In the genomic region with DNA sequence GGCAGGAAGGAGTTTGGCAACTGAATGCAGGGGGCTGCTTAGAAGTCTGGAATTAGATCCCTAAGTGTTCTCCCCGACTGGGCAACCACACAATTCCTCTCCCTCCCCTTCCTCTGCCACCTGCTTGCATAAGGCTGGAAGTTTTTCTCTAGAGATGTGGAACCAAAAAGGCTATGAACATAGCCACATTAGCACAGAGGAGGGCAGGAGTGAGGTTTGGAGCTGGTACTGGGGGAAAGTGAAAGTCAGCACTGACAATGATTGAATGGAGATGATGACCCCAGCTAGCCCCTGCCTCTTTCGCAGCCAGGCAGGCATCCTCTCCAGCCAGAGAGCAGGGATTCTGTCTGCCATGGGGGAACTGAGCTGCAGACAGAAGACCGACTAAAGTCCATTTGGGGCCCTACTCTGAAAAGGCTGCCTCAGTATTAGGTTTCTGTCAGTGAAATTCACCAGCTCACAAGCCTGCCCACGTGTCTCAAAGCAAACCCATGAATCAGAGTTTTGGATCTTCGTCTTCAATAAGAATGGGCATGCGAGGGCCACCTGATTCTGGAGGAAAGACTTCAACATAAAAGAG, we compare ENCODE assay signal across 1 cellular context.
A peak's percentile ranks its signal among the peaks of the same experiment; 100 is the strongest.
TF ChIP-seq lines count a peak whose summit lies in the region.

No MANE protein-coding gene starts in this region.

TF ChIP-seq in HepG2, 621 proteins besides CTCF, POLR2A, EP300 and RAD21 (continued from another document):
- TF ChIP-seq, protein P1, sequence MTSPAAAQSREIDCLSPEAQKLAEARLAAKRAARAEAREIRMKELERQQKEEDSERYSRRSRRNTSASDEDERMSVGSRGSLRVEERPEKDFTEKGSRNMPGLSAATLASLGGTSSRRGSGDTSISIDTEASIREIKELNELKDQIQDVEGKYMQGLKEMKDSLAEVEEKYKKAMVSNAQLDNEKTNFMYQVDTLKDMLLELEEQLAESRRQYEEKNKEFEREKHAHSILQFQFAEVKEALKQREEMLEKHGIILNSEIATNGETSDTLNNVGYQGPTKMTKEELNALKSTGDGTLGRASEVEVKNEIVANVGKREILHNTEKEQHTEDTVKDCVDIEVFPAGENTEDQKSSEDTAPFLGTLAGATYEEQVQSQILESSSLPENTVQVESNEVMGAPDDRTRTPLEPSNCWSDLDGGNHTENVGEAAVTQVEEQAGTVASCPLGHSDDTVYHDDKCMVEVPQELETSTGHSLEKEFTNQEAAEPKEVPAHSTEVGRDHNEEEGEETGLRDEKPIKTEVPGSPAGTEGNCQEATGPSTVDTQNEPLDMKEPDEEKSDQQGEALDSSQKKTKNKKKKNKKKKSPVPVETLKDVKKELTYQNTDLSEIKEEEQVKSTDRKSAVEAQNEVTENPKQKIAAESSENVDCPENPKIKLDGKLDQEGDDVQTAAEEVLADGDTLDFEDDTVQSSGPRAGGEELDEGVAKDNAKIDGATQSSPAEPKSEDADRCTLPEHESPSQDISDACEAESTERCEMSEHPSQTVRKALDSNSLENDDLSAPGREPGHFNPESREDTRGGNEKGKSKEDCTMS (CRISPR knock-in tag; conservative IDR thresholded peaks at IDR 0.05) = no peak
- TF ChIP-seq ZIK1 (CRISPR knock-in tag; IDR thresholded peaks at IDR 0.05; ENCODE audit: borderline replicate concordance, low read depth) = no peak
- 0 out of 2 replicates have a peak, but pooled peaks have one; percentile 65 for TF ChIP-seq ERF (CRISPR knock-in tag; IDR thresholded peaks at IDR 0.05)
- TF ChIP-seq, protein P2, sequence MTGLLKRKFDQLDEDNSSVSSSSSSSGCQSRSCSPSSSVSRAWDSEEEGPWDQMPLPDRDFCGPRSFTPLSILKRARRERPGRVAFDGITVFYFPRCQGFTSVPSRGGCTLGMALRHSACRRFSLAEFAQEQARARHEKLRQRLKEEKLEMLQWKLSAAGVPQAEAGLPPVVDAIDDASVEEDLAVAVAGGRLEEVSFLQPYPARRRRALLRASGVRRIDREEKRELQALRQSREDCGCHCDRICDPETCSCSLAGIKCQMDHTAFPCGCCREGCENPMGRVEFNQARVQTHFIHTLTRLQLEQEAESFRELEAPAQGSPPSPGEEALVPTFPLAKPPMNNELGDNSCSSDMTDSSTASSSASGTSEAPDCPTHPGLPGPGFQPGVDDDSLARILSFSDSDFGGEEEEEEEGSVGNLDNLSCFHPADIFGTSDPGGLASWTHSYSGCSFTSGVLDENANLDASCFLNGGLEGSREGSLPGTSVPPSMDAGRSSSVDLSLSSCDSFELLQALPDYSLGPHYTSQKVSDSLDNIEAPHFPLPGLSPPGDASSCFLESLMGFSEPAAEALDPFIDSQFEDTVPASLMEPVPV (CRISPR knock-in tag; IDR thresholded peaks at IDR 0.05) = no peak; the same call in 1 of the 2 replicates
- no peak for TF ChIP-seq DR1 (CRISPR knock-in tag; IDR thresholded peaks at IDR 0.05)
- TF ChIP-seq KMT2B (CRISPR knock-in tag; IDR thresholded peaks at IDR 0.05) = no peak; the same call in 1 of the 2 replicates
- TF ChIP-seq, protein P3, sequence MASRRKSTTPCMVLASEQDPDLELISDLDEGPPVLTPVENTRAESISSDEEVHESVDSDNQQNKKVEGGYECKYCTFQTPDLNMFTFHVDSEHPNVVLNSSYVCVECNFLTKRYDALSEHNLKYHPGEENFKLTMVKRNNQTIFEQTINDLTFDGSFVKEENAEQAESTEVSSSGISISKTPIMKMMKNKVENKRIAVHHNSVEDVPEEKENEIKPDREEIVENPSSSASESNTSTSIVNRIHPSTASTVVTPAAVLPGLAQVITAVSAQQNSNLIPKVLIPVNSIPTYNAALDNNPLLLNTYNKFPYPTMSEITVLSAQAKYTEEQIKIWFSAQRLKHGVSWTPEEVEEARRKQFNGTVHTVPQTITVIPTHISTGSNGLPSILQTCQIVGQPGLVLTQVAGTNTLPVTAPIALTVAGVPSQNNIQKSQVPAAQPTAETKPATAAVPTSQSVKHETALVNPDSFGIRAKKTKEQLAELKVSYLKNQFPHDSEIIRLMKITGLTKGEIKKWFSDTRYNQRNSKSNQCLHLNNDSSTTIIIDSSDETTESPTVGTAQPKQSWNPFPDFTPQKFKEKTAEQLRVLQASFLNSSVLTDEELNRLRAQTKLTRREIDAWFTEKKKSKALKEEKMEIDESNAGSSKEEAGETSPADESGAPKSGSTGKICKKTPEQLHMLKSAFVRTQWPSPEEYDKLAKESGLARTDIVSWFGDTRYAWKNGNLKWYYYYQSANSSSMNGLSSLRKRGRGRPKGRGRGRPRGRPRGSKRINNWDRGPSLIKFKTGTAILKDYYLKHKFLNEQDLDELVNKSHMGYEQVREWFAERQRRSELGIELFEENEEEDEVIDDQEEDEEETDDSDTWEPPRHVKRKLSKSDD (CRISPR knock-in tag; IDR thresholded peaks at IDR 0.05; ENCODE audit: low read depth) = no peak
- TF ChIP-seq ZBTB20 (CRISPR knock-in tag; IDR thresholded peaks at IDR 0.05; ENCODE audit: borderline replicate concordance, low read depth) = 0 out of 2 replicates have a peak, but pooled peaks have one; percentile 20
- peak; percentile 69; the same call in 1 of the 2 replicates for TF ChIP-seq HMG20A (CRISPR knock-in tag; IDR thresholded peaks at IDR 0.05; ENCODE audit: borderline replicate concordance)
- 0 out of 2 replicates have a peak, but pooled peaks have one; percentile 32 for TF ChIP-seq ZNF761 (CRISPR knock-in tag; conservative IDR thresholded peaks at IDR 0.05)
- no peak for TF ChIP-seq ZNF724P (CRISPR knock-in tag; IDR thresholded peaks at IDR 0.05; ENCODE audit: borderline replicate concordance)
- TF ChIP-seq ZNF230 (CRISPR knock-in tag; IDR thresholded peaks at IDR 0.05) = 0 out of 2 replicates have a peak, but pooled peaks have one; percentile 24
- TF ChIP-seq, protein P4, sequence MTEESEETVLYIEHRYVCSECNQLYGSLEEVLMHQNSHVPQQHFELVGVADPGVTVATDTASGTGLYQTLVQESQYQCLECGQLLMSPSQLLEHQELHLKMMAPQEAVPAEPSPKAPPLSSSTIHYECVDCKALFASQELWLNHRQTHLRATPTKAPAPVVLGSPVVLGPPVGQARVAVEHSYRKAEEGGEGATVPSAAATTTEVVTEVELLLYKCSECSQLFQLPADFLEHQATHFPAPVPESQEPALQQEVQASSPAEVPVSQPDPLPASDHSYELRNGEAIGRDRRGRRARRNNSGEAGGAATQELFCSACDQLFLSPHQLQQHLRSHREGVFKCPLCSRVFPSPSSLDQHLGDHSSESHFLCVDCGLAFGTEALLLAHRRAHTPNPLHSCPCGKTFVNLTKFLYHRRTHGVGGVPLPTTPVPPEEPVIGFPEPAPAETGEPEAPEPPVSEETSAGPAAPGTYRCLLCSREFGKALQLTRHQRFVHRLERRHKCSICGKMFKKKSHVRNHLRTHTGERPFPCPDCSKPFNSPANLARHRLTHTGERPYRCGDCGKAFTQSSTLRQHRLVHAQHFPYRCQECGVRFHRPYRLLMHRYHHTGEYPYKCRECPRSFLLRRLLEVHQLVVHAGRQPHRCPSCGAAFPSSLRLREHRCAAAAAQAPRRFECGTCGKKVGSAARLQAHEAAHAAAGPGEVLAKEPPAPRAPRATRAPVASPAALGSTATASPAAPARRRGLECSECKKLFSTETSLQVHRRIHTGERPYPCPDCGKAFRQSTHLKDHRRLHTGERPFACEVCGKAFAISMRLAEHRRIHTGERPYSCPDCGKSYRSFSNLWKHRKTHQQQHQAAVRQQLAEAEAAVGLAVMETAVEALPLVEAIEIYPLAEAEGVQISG (CRISPR knock-in tag; IDR thresholded peaks at IDR 0.05) = peak; percentile 66; the same call in 1 of the 2 replicates
- no peak for TF ChIP-seq REXO4 (CRISPR knock-in tag; IDR thresholded peaks at IDR 0.05; ENCODE audit: borderline replicate concordance)
- TF ChIP-seq ZBTB3 (CRISPR knock-in tag; IDR thresholded peaks at IDR 0.05; ENCODE audit: borderline replicate concordance, low read depth) = no peak
- no peak for TF ChIP-seq RFX3 (CRISPR knock-in tag; IDR thresholded peaks at IDR 0.05)
- peak; percentile 70 for TF ChIP-seq DPF2 (CRISPR knock-in tag; IDR thresholded peaks at IDR 0.05; ENCODE audit: borderline replicate concordance, low read depth)
- TF ChIP-seq, protein P5, sequence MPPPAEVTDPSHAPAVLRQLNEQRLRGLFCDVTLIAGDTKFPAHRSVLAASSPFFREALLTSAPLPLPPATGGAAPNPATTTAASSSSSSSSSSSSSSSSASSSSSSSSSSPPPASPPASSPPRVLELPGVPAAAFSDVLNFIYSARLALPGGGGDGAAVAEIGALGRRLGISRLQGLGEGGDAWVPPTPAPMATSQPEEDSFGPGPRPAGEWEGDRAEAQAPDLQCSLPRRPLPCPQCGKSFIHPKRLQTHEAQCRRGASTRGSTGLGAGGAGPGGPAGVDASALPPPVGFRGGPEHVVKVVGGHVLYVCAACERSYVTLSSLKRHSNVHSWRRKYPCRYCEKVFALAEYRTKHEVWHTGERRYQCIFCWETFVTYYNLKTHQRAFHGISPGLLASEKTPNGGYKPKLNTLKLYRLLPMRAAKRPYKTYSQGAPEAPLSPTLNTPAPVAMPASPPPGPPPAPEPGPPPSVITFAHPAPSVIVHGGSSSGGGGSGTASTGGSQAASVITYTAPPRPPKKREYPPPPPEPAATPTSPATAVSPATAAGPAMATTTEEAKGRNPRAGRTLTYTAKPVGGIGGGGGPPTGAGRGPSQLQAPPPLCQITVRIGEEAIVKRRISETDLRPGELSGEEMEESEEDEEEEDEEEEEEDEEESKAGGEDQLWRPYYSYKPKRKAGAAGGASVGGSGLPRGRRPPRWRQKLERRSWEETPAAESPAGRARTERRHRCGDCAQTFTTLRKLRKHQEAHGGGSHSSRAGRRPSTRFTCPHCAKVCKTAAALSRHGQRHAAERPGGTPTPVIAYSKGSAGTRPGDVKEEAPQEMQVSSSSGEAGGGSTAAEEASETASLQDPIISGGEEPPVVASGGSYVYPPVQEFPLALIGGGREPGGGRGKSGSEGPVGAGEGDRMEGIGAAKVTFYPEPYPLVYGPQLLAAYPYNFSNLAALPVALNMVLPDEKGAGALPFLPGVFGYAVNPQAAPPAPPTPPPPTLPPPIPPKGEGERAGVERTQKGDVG (CRISPR knock-in tag; IDR thresholded peaks at IDR 0.05; ENCODE audit: borderline replicate concordance) = no peak
